ENCODE assay signal across 15 cellular contexts in genomic region chr14:35383569-35384385, GRCh38. TPM values are rescaled to one million over a fixed set of nuclear protein-coding genes. Genes with fewer than 3 reads are reported as not detected.
DNase-seq lines count a peak whose midpoint lies in the region; ATAC-seq and TF ChIP-seq lines count a peak whose summit lies in the region.
"Had no signal": no experiment of that assay in that cellular context is flagged by ENCODE, and none has a peak within 500 bp of the region (broad histone marks: within the 10 kb centered on the region; RNA-seq: fewer than 3 reads in every experiment).

No MANE protein-coding gene starts in this region.

- no peak overlapping the region for H3K27ac Mint-ChIP-seq in MCF 10A (ENCODE audit: low read depth, unreplicated experiment)
- H3K27ac Mint-ChIP-seq: stimulated activated naive CD8-positive, alpha-beta T cell treated with anti-CD3 and anti-CD28 coated beads, Interleukin-15, Interleukin-2, amounts not matched to agents 100 ng/mL and 50 ng/mL, for 24 hours had no signal

- TF ChIP-seq POLR2A in breast epithelium (IDR thresholded peaks at IDR 0.05), result no peak
- TF ChIP-seq POLR2A in gastroesophageal sphincter (IDR thresholded peaks at IDR 0.05), result no peak
- TF ChIP-seq POLR2A in prostate gland (IDR thresholded peaks at IDR 0.05), result no peak
- TF ChIP-seq POLR2A in uterus (IDR thresholded peaks at IDR 0.05), result no peak

- peaks cover 20% of the 10 kb centered on the region for H3K4me1 Mint-ChIP-seq in MCF 10A (ENCODE audit: insufficient read depth, unreplicated experiment)

- H3K27ac ChIP-seq in breast epithelium (peak overlapping the region; percentile 83 to 92), gastroesophageal sphincter (peak overlapping the region; percentile 85 to 95 (median 90)), prostate gland (peak overlapping the region; percentile 67 to 73), uterus (peak overlapping the region; percentile 87 to 91)
- H3K27ac ChIP-seq: neutrophil had no signal

- H3K9me3 Mint-ChIP-seq in MCF 10A (ENCODE audit: unreplicated experiment), result no peaks in the 10 kb centered on the region
- H3K9me3 Mint-ChIP-seq: stimulated activated naive CD8-positive, alpha-beta T cell treated with anti-CD3 and anti-CD28 coated beads, Interleukin-15, Interleukin-2, amounts not matched to agents 100 ng/mL and 50 ng/mL, for 24 hours had no signal

- BruUV-seq in MCF 10A (replicated peaks; lab: Mats Ljungman, UMichigan), result no TSS peak

- no peak for ATAC-seq in gastroesophageal sphincter
- no peak for ATAC-seq in GM19035 (IDR thresholded peaks at IDR 0.05; ENCODE audit: unreplicated experiment)
- ATAC-seq in sciatic nerve, result no peak

- H3K4me3 ChIP-seq in breast epithelium, result no peak overlapping the region
- no peak overlapping the region for H3K4me3 ChIP-seq in gastroesophageal sphincter
- H3K4me3 ChIP-seq in prostate gland, result no peak overlapping the region
- no peak overlapping the region for H3K4me3 ChIP-seq in uterus

- CTCF ChIA-PET in MCF 10A (lab: Yijun Ruan, JAX), result interaction anchor here (0.9 to 3.1 kb wide), 2 partner anchors 13 to 20 kb away, joined by 3 to 14 read pairs; partner anchors contain the start of gene NFKBIA

- no peaks in the 10 kb centered on the region for H3K27me3 Mint-ChIP-seq in MCF 10A (ENCODE audit: insufficient read depth, unreplicated experiment)
- H3K27me3 Mint-ChIP-seq: stimulated activated naive CD8-positive, alpha-beta T cell treated with anti-CD3 and anti-CD28 coated beads, Interleukin-15, Interleukin-2, amounts not matched to agents 100 ng/mL and 50 ng/mL, for 24 hours had no signal

- 63 to 77% methylated on average over 5 to 7 of the region's 9 CpGs for WGBS in gastroesophageal sphincter (ENCODE audit: low coverage in 1 of 2), 2 donors
- 86% methylated on average over 9 of the region's 9 CpGs for WGBS in prostate gland

- peaks cover 7 to 10% of the 10 kb centered on the region in 2 donors for H3K4me1 ChIP-seq in breast epithelium
- H3K4me1 ChIP-seq in gastroesophageal sphincter, result peaks cover 14 to 54% (median 23%) of the 10 kb centered on the region in 3 donors
- peaks cover 5% of the 10 kb centered on the region for H3K4me1 ChIP-seq in prostate gland (replicated peaks)
- H3K4me1 ChIP-seq in uterus, result peaks cover 9 to 27% of the 10 kb centered on the region in 2 donors

- H3K27me3 ChIP-seq in breast epithelium, result no peaks in the 10 kb centered on the region
- no peaks in the 10 kb centered on the region for H3K27me3 ChIP-seq in gastroesophageal sphincter
- no peaks in the 10 kb centered on the region for H3K27me3 ChIP-seq in prostate gland (replicated peaks; ENCODE audit: insufficient read depth)
- H3K27me3 ChIP-seq in uterus, result no peaks in the 10 kb centered on the region
- H3K27me3 ChIP-seq: neutrophil had no signal

- no peak overlapping the region for H3K4me3 Mint-ChIP-seq in MCF 10A (ENCODE audit: unreplicated experiment)
- H3K4me3 Mint-ChIP-seq: stimulated activated naive CD8-positive, alpha-beta T cell treated with anti-CD3 and anti-CD28 coated beads, Interleukin-15, Interleukin-2, amounts not matched to agents 100 ng/mL and 50 ng/mL, for 24 hours had no signal

- no peaks in the 10 kb centered on the region for H3K9me3 ChIP-seq in breast epithelium
- no peaks in the 10 kb centered on the region for H3K9me3 ChIP-seq in gastroesophageal sphincter
- H3K9me3 ChIP-seq in prostate gland, result no peaks in the 10 kb centered on the region
- no peaks in the 10 kb centered on the region for H3K9me3 ChIP-seq in uterus
- H3K9me3 ChIP-seq: neutrophil had no signal

- intact Hi-C loops in breast epithelium (cut with DNase I; ENCODE audit: low total_unique reads) (no loop called here), MCF 10A (cut with micrococcal nuclease) (no loop called here), prostate gland (cut with DNase I) (no loop called here), uterus (cut with DNase I; ENCODE audit: low total_unique reads) (no loop called here), sciatic nerve (cut with DNase I) (no loop called here)

- POLR2A ChIA-PET in MCF 10A (lab: Yijun Ruan, JAX), result interaction anchor here (0.9 to 5.1 kb wide), 5 partner anchors 9 to 47 kb away, joined by 3 to 49 read pairs (median 20); partner anchors contain the start of gene NFKBIA

- H3K36me3 ChIP-seq in breast epithelium (no peaks in the 10 kb centered on the region), gastroesophageal sphincter (no peaks in the 10 kb centered on the region), prostate gland (no peaks in the 10 kb centered on the region), uterus (no peaks in the 10 kb centered on the region)
- H3K36me3 ChIP-seq: neutrophil had no signal

- H3K36me3 Mint-ChIP-seq in MCF 10A (ENCODE audit: insufficient read depth, unreplicated experiment), result no peaks in the 10 kb centered on the region

- DNase-seq in breast epithelium (ENCODE audit: low spot score in 2 of 2) (no peak), MCF 10A (ENCODE audit: unreplicated experiment) (no peak), prostate gland (ENCODE audit: low spot score) (no peak), uterus (no peak), HCEC 1CT (no peak), sciatic nerve (ENCODE audit: low spot score) (no peak)
- DNase-seq: activated CD4-positive, alpha-beta T cell treated with anti-CD3 and anti-CD28 coated beads, Interleukin-2, amount 50 U/mL, for 1 hour; activated gamma-delta T cell treated with Interleukin-2 at 50 U/mL for 16 hours; DMS153; stimulated activated CD4-positive, alpha-beta T cell treated with anti-CD3 and anti-CD28 coated beads, Interleukin-4, amount 100 ng/mL, for 4 hours; T-helper 2 cell had no signal

- TF ChIP-seq CTCF in breast epithelium (IDR thresholded peaks at IDR 0.05), result no peak
- TF ChIP-seq CTCF in MCF 10A (IDR thresholded peaks at IDR 0.05; ENCODE audit: unreplicated experiment), result no peak
- no peak for TF ChIP-seq CTCF in gastroesophageal sphincter (IDR thresholded peaks at IDR 0.05)
- TF ChIP-seq CTCF in prostate gland (IDR thresholded peaks at IDR 0.05), result no peak
- no peak for TF ChIP-seq CTCF in uterus (IDR thresholded peaks at IDR 0.05)

- no peak for TF ChIP-seq EP300 in gastroesophageal sphincter (IDR thresholded peaks at IDR 0.05)

RNA-seq across cellular contexts. Expression of gene NFKBIA, which starts 20.8 kb away (rescaled TPM):
- 100 to 1,000 TPM; 418 to 546 (median 422) TPM for total RNA-seq in breast epithelium
- total RNA-seq in MCF 10A (2022), result 74.5 and 112 TPM in 2 replicates
- 100 to 1,000 TPM; 285 to 493 (median 341) TPM for total RNA-seq in gastroesophageal sphincter
- 100 to 1,000 TPM; 294 to 415 TPM for total RNA-seq in prostate gland
- 100 to 1,000 TPM; 112 to 387 (median 295) TPM for total RNA-seq in uterus
- 177 TPM for total RNA-seq in sciatic nerve
